Comparison of ENCODE assay signal across 8 cellular contexts in genomic region chr19:1354496-1355257, GRCh38. TPM values are rescaled to one million over a fixed set of nuclear protein-coding genes. Genes with fewer than 3 reads are reported as not detected.
DNase-seq lines count a peak whose midpoint lies in the region; ATAC-seq and TF ChIP-seq lines count a peak whose summit lies in the region.

No MANE protein-coding gene starts in this region.

- H3K27me3 ChIP-seq in kidney epithelial cell (ENCODE audit: control insufficient read depth, insufficient read depth, low read length), result no peaks in the 10 kb centered on the region

- DNase-seq in AG08395 (ENCODE audit: low spot score), result peak; percentile 98
- DNase-seq in NCI-H2227 treated with DMSO at 0.1 percent for 48 hours (lab: John Stamatoyannopoulos, UW), result peak; percentile 80
- peak; percentile 87 for DNase-seq in cerebellar cortex (ENCODE audit: low spot score)
- DNase-seq in kidney epithelial cell (ENCODE audit: low read depth), result no peak
- peak; percentile 89 for DNase-seq in stimulated activated CD4-positive, alpha-beta T cell treated with anti-CD3 and anti-CD28 coated beads, Interleukin-15, amount 100 ng/mL, for 24 hours

- no peak for TF ChIP-seq CTCF in kidney epithelial cell (IDR thresholded peaks at IDR 0.05; ENCODE audit: insufficient read depth, low read length, poor library complexity, severe bottlenecking)

- H3K4me3 ChIP-seq in kidney epithelial cell (ENCODE audit: low read depth, low read length), result peak overlapping the region; percentile 87

- ATAC-seq in GM18909 (IDR thresholded peaks at IDR 0.05; ENCODE audit: poor library complexity, unreplicated experiment) (peak; percentile 88), HG03159 (IDR thresholded peaks at IDR 0.05; ENCODE audit: unreplicated experiment) (peak; percentile 87)
- peak; percentile 96 to 97 for ATAC-seq in activated CD4-positive, CD25-positive, alpha-beta regulatory T cell treated with anti-CD3 and anti-CD28 coated beads, Interleukin-2, amount 50 U/mL, for 24 hours

- peaks cover 2% of the 10 kb centered on the region for H3K36me3 ChIP-seq in kidney epithelial cell (ENCODE audit: control insufficient read depth, insufficient read depth, low read length)

RNA-seq across cellular contexts. Expression of gene NDUFS7, which starts 29.0 kb away (rescaled TPM):
- 165 and 189 TPM in 2 replicates for total RNA-seq in kidney epithelial cell

RNA-seq across cellular contexts. Expression of gene GAMT, which starts 46.7 kb away (rescaled TPM):
- 17.5 and 20.3 TPM in 2 replicates for total RNA-seq in kidney epithelial cell

RNA-seq across cellular contexts. Expression of gene DAZAP1, which starts 52.7 kb away (rescaled TPM):
- total RNA-seq in kidney epithelial cell, result 74.5 and 77.0 TPM in 2 replicates
